Comparison of ENCODE assay signal across 21 cellular contexts in genomic region chr15:59291214-59291551, GRCh38.
A peak's percentile ranks its signal among the peaks of the same experiment; 100 is the strongest.
DNase-seq lines count a peak whose midpoint lies in the region; ATAC-seq and TF ChIP-seq lines count a peak whose summit lies in the region.
"Had no signal": no experiment of that assay in that cellular context is flagged by ENCODE, and none has a peak within 500 bp of the region (broad histone marks: within the 10 kb centered on the region; RNA-seq: fewer than 3 reads in every experiment).

No MANE protein-coding gene starts in this region.

- H2BK5ac ChIP-seq in mesenchymal stem cell (ENCODE audit: low read depth, low read length, poor library complexity, severe bottlenecking), result no peak overlapping the region

- intact Hi-C loops in left ventricle myocardium inferior (cut with micrococcal nuclease), result no loop called here
- intact Hi-C loops in heart left ventricle (cut with DNase I), result loop anchor here in 3 of 10 donors (5.0 to 10.0 kb wide), 3 partner anchors 44 to 64 kb away; no protein-coding TSS in a partner anchor

- H2BK12ac ChIP-seq in mesenchymal stem cell (ENCODE audit: low read length in 2 of 2), result no peak overlapping the region

- H3K9me3 ChIP-seq in left ventricle myocardium inferior (replicated peaks), result no peaks in the 10 kb centered on the region
- no peaks in the 10 kb centered on the region for H3K9me3 ChIP-seq in heart left ventricle
- no peaks in the 10 kb centered on the region for H3K9me3 ChIP-seq in mesenchymal stem cell (ENCODE audit: control insufficient read depth, low read length)
- H3K9me3 ChIP-seq: heart right ventricle, Peyer's patch had no signal

- no peak overlapping the region for H3K4me3 Mint-ChIP-seq in WTC11
- no peak overlapping the region for H3K4me3 Mint-ChIP-seq in stimulated activated naive B cell treated with anti-CD40 and anti-IgM and Interleukin-4, amounts not matched to agents 10 μg/mL and 1 μg/mL and 100 μg/mL, for 72 hours
- H3K4me3 Mint-ChIP-seq: CD4-positive, CD25-positive, alpha-beta regulatory T cell; stimulated activated naive CD8-positive, alpha-beta T cell treated with anti-CD3 and anti-CD28 coated beads, Interleukin-15, Interleukin-2, amounts not matched to agents 100 ng/mL and 50 ng/mL, for 24 hours had no signal

- no peak overlapping the region for H2BK120ac ChIP-seq in mesenchymal stem cell (ENCODE audit: low read depth, low read length)

- CTCF ChIA-PET in WTC11 (lab: Charles Lee), result interaction anchor here (0.5 kb wide), 1 partner anchor 43 kb away, joined by 3 read pairs; no protein-coding TSS in a partner anchor

- no peaks in the 10 kb centered on the region for H3K36me3 Mint-ChIP-seq in WTC11
- peaks cover 30 to 58% of the 10 kb centered on the region in 2 donors for H3K36me3 Mint-ChIP-seq in stimulated activated naive B cell treated with anti-CD40 and anti-IgM and Interleukin-4, amounts not matched to agents 10 μg/mL and 1 μg/mL and 100 μg/mL, for 72 hours
- H3K36me3 Mint-ChIP-seq: activated naive CD4-positive, alpha-beta T cell treated with anti-CD3 and anti-CD28 coated beads, Interleukin-2, amount 50 U/mL, for 72 hours; CD4-positive, CD25-positive, alpha-beta regulatory T cell; naive B cell had no signal

- no peak overlapping the region for H2AFZ ChIP-seq in mesenchymal stem cell (ENCODE audit: low read depth, low read length)

- no peak overlapping the region for H3K4me2 ChIP-seq in mesenchymal stem cell (ENCODE audit: low read length, poor library complexity, severe bottlenecking)

- no peak overlapping the region for H3K18ac ChIP-seq in mesenchymal stem cell (ENCODE audit: low read depth in 1 of 2, low read length in 2 of 2)

- POLR2A ChIA-PET in WTC11 (lab: Charles Lee), result no interaction called here

- H2AK5ac ChIP-seq in mesenchymal stem cell (ENCODE audit: low read length, severe bottlenecking), result peak overlapping the region; percentile 2

- H3K9me3 Mint-ChIP-seq in WTC11, result no peaks in the 10 kb centered on the region
- no peaks in the 10 kb centered on the region for H3K9me3 Mint-ChIP-seq in stimulated activated naive B cell treated with anti-CD40 and anti-IgM and Interleukin-4, amounts not matched to agents 10 μg/mL and 1 μg/mL and 100 μg/mL, for 72 hours
- H3K9me3 Mint-ChIP-seq: activated naive CD4-positive, alpha-beta T cell treated with anti-CD3 and anti-CD28 coated beads, Interleukin-2, amount 50 U/mL, for 72 hours; CD4-positive, CD25-positive, alpha-beta regulatory T cell; naive B cell; stimulated activated naive CD8-positive, alpha-beta T cell treated with anti-CD3 and anti-CD28 coated beads, Interleukin-15, Interleukin-2, amounts not matched to agents 100 ng/mL and 50 ng/mL, for 24 hours had no signal

- TF ChIP-seq POLR2A in heart left ventricle (IDR thresholded peaks at IDR 0.05), result no peak

- H3K27ac Mint-ChIP-seq in WTC11, result peak overlapping the region; percentile 58; the same call in 1 of the 2 replicates
- no peak overlapping the region for H3K27ac Mint-ChIP-seq in stimulated activated naive B cell treated with anti-CD40 and anti-IgM and Interleukin-4, amounts not matched to agents 10 μg/mL and 1 μg/mL and 100 μg/mL, for 72 hours
- H3K27ac Mint-ChIP-seq: activated naive CD4-positive, alpha-beta T cell treated with anti-CD3 and anti-CD28 coated beads, Interleukin-2, amount 50 U/mL, for 72 hours; CD4-positive, CD25-positive, alpha-beta regulatory T cell; stimulated activated naive CD8-positive, alpha-beta T cell treated with anti-CD3 and anti-CD28 coated beads, Interleukin-15, Interleukin-2, amounts not matched to agents 100 ng/mL and 50 ng/mL, for 24 hours had no signal

- H3K9ac ChIP-seq in mesenchymal stem cell (ENCODE audit: low read length), result no peak overlapping the region

- no peak overlapping the region for H4K8ac ChIP-seq in mesenchymal stem cell (ENCODE audit: low read length)

- H2BK15ac ChIP-seq in mesenchymal stem cell (ENCODE audit: low read depth, poor library complexity, severe bottlenecking), result no peak overlapping the region

- H3K27ac ChIP-seq in left ventricle myocardium inferior (replicated peaks) (peak overlapping the region; percentile 43), heart left ventricle (peak overlapping the region in 2 of 12 donors; percentile 20 to 77), mesenchymal stem cell (ENCODE audit: low read length, poor library complexity, severe bottlenecking) (no peak overlapping the region)

- TF ChIP-seq CTCF in left ventricle myocardium inferior (IDR thresholded peaks at IDR 0.05; ENCODE audit: borderline replicate concordance) (no peak), heart left ventricle (IDR thresholded peaks at IDR 0.05) (no peak), WTC11 (IDR thresholded peaks at IDR 0.05) (no peak)

- H3K4me1 Mint-ChIP-seq in WTC11, result peaks cover 49% of the 10 kb centered on the region
- H3K4me1 Mint-ChIP-seq in stimulated activated naive B cell treated with anti-CD40 and anti-IgM and Interleukin-4, amounts not matched to agents 10 μg/mL and 1 μg/mL and 100 μg/mL, for 72 hours, result peaks cover 52 to 86% of the 10 kb centered on the region in 2 donors

- ATAC-seq in heart left ventricle (no peak), WTC11 (no peak), GM18520 (IDR thresholded peaks at IDR 0.05; ENCODE audit: unreplicated experiment) (no peak)
- ATAC-seq in stimulated activated naive B cell treated with anti-CD40 and anti-IgM and Interleukin-4, amounts not matched to agents 10 μg/mL and 1 μg/mL and 100 μg/mL, for 72 hours (replicated peaks), result no peak
- ATAC-seq: activated naive CD4-positive, alpha-beta T cell treated with anti-CD3 and anti-CD28 coated beads, Interleukin-2, amount 50 U/mL, for 72 hours; heart right ventricle had no signal

- no peak overlapping the region for H3K4ac ChIP-seq in mesenchymal stem cell (ENCODE audit: low read depth in 1 of 2, low read length in 2 of 2)

- H3K4me3 ChIP-seq in left ventricle myocardium inferior (no peak overlapping the region), heart left ventricle (no peak overlapping the region), mesenchymal stem cell (ENCODE audit: insufficient read depth in 1 of 2, low read depth in 1 of 2, low read length in 2 of 2) (no peak overlapping the region)
- H3K4me3 ChIP-seq: heart right ventricle, lung, Peyer's patch had no signal

- H3K14ac ChIP-seq in mesenchymal stem cell (ENCODE audit: low read length in 2 of 2), result no peak overlapping the region

- H4K91ac ChIP-seq in mesenchymal stem cell (ENCODE audit: low read length), result no peak overlapping the region

- H3K4me1 ChIP-seq in left ventricle myocardium inferior (peaks cover 57% of the 10 kb centered on the region), heart left ventricle (peaks cover 3 to 64% (median 31%) of the 10 kb centered on the region in 12 donors), mesenchymal stem cell (ENCODE audit: control insufficient read depth, insufficient read depth, low read depth, low read length) (peaks cover 17% of the 10 kb centered on the region)

- no peaks in the 10 kb centered on the region for H3K36me3 ChIP-seq in left ventricle myocardium inferior
- no peaks in the 10 kb centered on the region for H3K36me3 ChIP-seq in heart left ventricle
- peaks cover 0 to 35% of the 10 kb centered on the region in 2 experiments for H3K36me3 ChIP-seq in mesenchymal stem cell (ENCODE audit: control insufficient read depth in 1 of 2, insufficient read depth in 2 of 2, low read depth in 1 of 2, low read length in 2 of 2)
- H3K36me3 ChIP-seq: heart right ventricle, Peyer's patch had no signal

- peaks cover 23% of the 10 kb centered on the region for H3K79me1 ChIP-seq in mesenchymal stem cell (replicated peaks; ENCODE audit: low read length, poor library complexity, severe bottlenecking)

- H3K27me3 Mint-ChIP-seq in WTC11 (ENCODE audit: low read depth), result no peaks in the 10 kb centered on the region
- no peaks in the 10 kb centered on the region for H3K27me3 Mint-ChIP-seq in stimulated activated naive B cell treated with anti-CD40 and anti-IgM and Interleukin-4, amounts not matched to agents 10 μg/mL and 1 μg/mL and 100 μg/mL, for 72 hours
- H3K27me3 Mint-ChIP-seq: CD4-positive, CD25-positive, alpha-beta regulatory T cell; naive B cell; stimulated activated naive CD8-positive, alpha-beta T cell treated with anti-CD3 and anti-CD28 coated beads, Interleukin-15, Interleukin-2, amounts not matched to agents 100 ng/mL and 50 ng/mL, for 24 hours had no signal

- WGBS in heart left ventricle, 4 donors, result 82 to 86% (median 84%) methylated on average over 3 of the region's 3 CpGs
- 97% methylated on average over 1 of the region's 3 CpGs for WGBS in mesenchymal stem cell

- DNase-seq in left ventricle myocardium inferior, result no peak
- no peak for DNase-seq in heart left ventricle
- no peak for DNase-seq in WTC11 (ENCODE audit: low spot score)
- no peak for DNase-seq in mesenchymal stem cell
- DNase-seq in NCI-H1694 (lab: John Stamatoyannopoulos, UW), result no peak
- no peak for DNase-seq in stimulated activated naive B cell treated with anti-CD40 and anti-IgM and Interleukin-4, amounts not matched to agents 10 μg/mL and 1 μg/mL and 100 μg/mL, for 72 hours
- DNase-seq in putamen (ENCODE audit: low spot score), result no peak
- DNase-seq: activated CD4-positive, alpha-beta T cell treated with anti-CD3 and anti-CD28 coated beads for 1 hour; activated CD8-positive, alpha-beta memory T cell treated with anti-CD3 and anti-CD28 coated beads for 24 hours; CD4-positive, CD25-positive, alpha-beta regulatory T cell; heart right ventricle; naive B cell; NCI-H1417 treated with DMSO at 0.1 percent for 48 hours; NCI-H774; stimulated activated CD4-positive, alpha-beta T cell treated with anti-CD3 and anti-CD28 coated beads, Interleukin-2, amount 100 ng/mL, for 24 hours; T-helper 9 cell had no signal

- H3K27me3 ChIP-seq in left ventricle myocardium inferior (ENCODE audit: low read depth) (no peaks in the 10 kb centered on the region), heart left ventricle (no peaks in the 10 kb centered on the region), mesenchymal stem cell (ENCODE audit: control insufficient read depth in 1 of 2, insufficient read depth in 1 of 2, low read length in 2 of 2) (no peaks in the 10 kb centered on the region)
- H3K27me3 ChIP-seq: heart right ventricle, Peyer's patch had no signal

- no peak overlapping the region for H3K23ac ChIP-seq in mesenchymal stem cell (ENCODE audit: low read length in 2 of 2)

TF ChIP-seq in WTC11, 78 proteins besides CTCF, POLR2A, EP300 and RAD21 (continues in another document):
- TF ChIP-seq, protein P1, sequence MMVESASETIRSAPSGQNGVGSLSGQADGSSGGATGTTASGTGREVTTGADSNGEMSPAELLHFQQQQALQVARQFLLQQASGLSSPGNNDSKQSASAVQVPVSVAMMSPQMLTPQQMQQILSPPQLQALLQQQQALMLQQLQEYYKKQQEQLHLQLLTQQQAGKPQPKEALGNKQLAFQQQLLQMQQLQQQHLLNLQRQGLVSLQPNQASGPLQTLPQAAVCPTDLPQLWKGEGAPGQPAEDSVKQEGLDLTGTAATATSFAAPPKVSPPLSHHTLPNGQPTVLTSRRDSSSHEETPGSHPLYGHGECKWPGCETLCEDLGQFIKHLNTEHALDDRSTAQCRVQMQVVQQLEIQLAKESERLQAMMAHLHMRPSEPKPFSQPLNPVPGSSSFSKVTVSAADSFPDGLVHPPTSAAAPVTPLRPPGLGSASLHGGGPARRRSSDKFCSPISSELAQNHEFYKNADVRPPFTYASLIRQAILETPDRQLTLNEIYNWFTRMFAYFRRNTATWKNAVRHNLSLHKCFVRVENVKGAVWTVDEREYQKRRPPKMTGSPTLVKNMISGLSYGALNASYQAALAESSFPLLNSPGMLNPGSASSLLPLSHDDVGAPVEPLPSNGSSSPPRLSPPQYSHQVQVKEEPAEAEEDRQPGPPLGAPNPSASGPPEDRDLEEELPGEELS (CRISPR knock-in tag; IDR thresholded peaks at IDR 0.05), result no peak
